Comparison of ENCODE assay signal across 18 cellular contexts in genomic region chr2:154092571-154092970, GRCh38.
"Had no signal": no experiment of that assay in that cellular context is flagged by ENCODE, and none has a peak within 500 bp of the region (broad histone marks: within the 10 kb centered on the region; RNA-seq: fewer than 3 reads in every experiment).

No MANE protein-coding gene starts in this region.

- DNase-seq: occipital lobe; ovary; posterior cingulate gyrus; psoas muscle; right cardiac atrium; right lobe of liver; sigmoid colon; small intestine; stimulated activated CD4-positive, alpha-beta T cell treated with anti-CD3 and anti-CD28 coated beads, Interleukin-15, amount 100 ng/mL, for 24 hours; stimulated activated CD4-positive, alpha-beta T cell treated with anti-CD3 and anti-CD28 coated beads, Interleukin-2, amount 100 ng/mL, for 24 hours; stimulated activated CD4-positive, alpha-beta T cell treated with anti-CD3 and anti-CD28 coated beads, Interleukin-2, amount 100 ng/mL, for 48 hours; stimulated activated CD4-positive, alpha-beta T cell treated with anti-CD3 and anti-CD28 coated beads, Interleukin-4, amount 100 ng/mL, for 24 hours; stimulated activated naive B cell treated with anti-CD40 and anti-IgM and Interleukin-4, amounts not matched to agents 10 μg/mL and 1 μg/mL and 100 μg/mL, for 72 hours; stimulated activated naive CD4-positive, alpha-beta T cell treated with Interleukin-2 at 50 U/mL for 16 hours; stomach; thyroid gland; trophoblast cell; upper lobe of left lung had no signal
